In genomic region chr5:141608557-141608956, GRCh38 we compare ENCODE assay signal across 11 cellular contexts. TPM values are rescaled to one million over a fixed set of nuclear protein-coding genes. Genes with fewer than 3 reads are reported as not detected.
A peak's percentile ranks its signal among the peaks of the same experiment; 100 is the strongest.
DNase-seq lines count a peak whose midpoint lies in the region; ATAC-seq and TF ChIP-seq lines count a peak whose summit lies in the region.
"Had no signal": no experiment of that assay in that cellular context is flagged by ENCODE, and none has a peak within 500 bp of the region (broad histone marks: within the 10 kb centered on the region; RNA-seq: fewer than 3 reads in every experiment).

No MANE protein-coding gene starts in this region.

- peaks cover 12% of the 10 kb centered on the region for H3K36me3 Mint-ChIP-seq in endothelial cell (ENCODE audit: low read depth, unreplicated experiment)

- H3K36me3 ChIP-seq in Peyer's patch (no peaks in the 10 kb centered on the region), MM.1S (replicated peaks; ENCODE audit: insufficient read depth, low read length) (no peaks in the 10 kb centered on the region)

- H3K9me3 ChIP-seq in Peyer's patch (no peaks in the 10 kb centered on the region), MM.1S (replicated peaks; ENCODE audit: insufficient read depth, low read length) (no peaks in the 10 kb centered on the region)

- no peak for TF ChIP-seq POLR2A in Peyer's patch (IDR thresholded peaks at IDR 0.05)

- no peaks in the 10 kb centered on the region for H4K20me1 ChIP-seq in MM.1S (ENCODE audit: insufficient read depth, low read length)

- no peaks in the 10 kb centered on the region for H3K9me3 Mint-ChIP-seq in endothelial cell (ENCODE audit: unreplicated experiment)

- no peaks in the 10 kb centered on the region for H3K9me2 ChIP-seq in MM.1S (replicated peaks; ENCODE audit: insufficient read depth, low read length)

- peaks cover 2% of the 10 kb centered on the region for H3K27me3 Mint-ChIP-seq in endothelial cell (ENCODE audit: unreplicated experiment)

- H3K27ac Mint-ChIP-seq in endothelial cell (ENCODE audit: unreplicated experiment): peak overlapping the region; percentile 77

- no peak overlapping the region for H3K4me2 ChIP-seq in MM.1S (ENCODE audit: low read depth, low read length)

- H3K4me1 ChIP-seq in Peyer's patch: peaks cover 0 to 46% (median 15%) of the 10 kb centered on the region in 4 donors
- H3K4me1 ChIP-seq in MM.1S (ENCODE audit: low read length): peaks cover 36% of the 10 kb centered on the region

- H3F3A ChIP-seq in MM.1S (ENCODE audit: insufficient read depth, low read length): peaks cover 22% of the 10 kb centered on the region

- peak; percentile 53 for DNase-seq in Caki2 (ENCODE audit: low read depth)
- no peak for DNase-seq in Peyer's patch
- no peak for DNase-seq in endothelial cell (ENCODE audit: low spot score)
- DNase-seq in renal cortical epithelial cell (ENCODE audit: low read depth): peak; percentile 94
- no peak for DNase-seq in MM.1S
- DNase-seq: activated effector memory CD4-positive, alpha-beta T cell treated with Interleukin-2 at 50 U/mL for 16 hours; stimulated activated CD4-positive, alpha-beta T cell treated with anti-CD3 and anti-CD28 coated beads, Interleukin-2, amount 100 ng/mL, for 48 hours had no signal

- no peak overlapping the region for H2AFZ ChIP-seq in MM.1S (ENCODE audit: low read length)
- H2AFZ ChIP-seq: parathyroid adenoma had no signal

- no peak overlapping the region for H3K9ac ChIP-seq in MM.1S (ENCODE audit: low read length)
- H3K9ac ChIP-seq: parathyroid adenoma had no signal

- ATAC-seq in GM19328 (IDR thresholded peaks at IDR 0.05; ENCODE audit: unreplicated experiment): no peak
- ATAC-seq in HG03442 (IDR thresholded peaks at IDR 0.05; ENCODE audit: unreplicated experiment): no peak
- ATAC-seq: Panc1 had no signal

- H3K27me3 ChIP-seq in Peyer's patch (no peaks in the 10 kb centered on the region), MM.1S (replicated peaks; ENCODE audit: insufficient read depth, low read length) (no peaks in the 10 kb centered on the region)

- H3K4me3 ChIP-seq in Peyer's patch (no peak overlapping the region), MM.1S (ENCODE audit: low read length) (no peak overlapping the region)

- H3K27ac ChIP-seq in Peyer's patch: peak overlapping the region in 3 of 4 donors; percentile 32 to 63 (median 32)
- no peak overlapping the region for H3K27ac ChIP-seq in MM.1S (ENCODE audit: low read length)
- H3K27ac ChIP-seq: parathyroid adenoma had no signal

- in situ Hi-C loops in Caki2 (cut with HindIII; ENCODE audit: low pct_unique_long_range_greater_than_20kb, low sequenced_read_pairs): no loop called here

- no peak overlapping the region for H3K4me3 Mint-ChIP-seq in endothelial cell (ENCODE audit: unreplicated experiment)

- peak in 2 of 6 experiments; percentile 3 to 16 for TF ChIP-seq CTCF in Peyer's patch (IDR thresholded peaks at IDR 0.05)
- no peak for TF ChIP-seq CTCF in endothelial cell (IDR thresholded peaks at IDR 0.05; ENCODE audit: unreplicated experiment)
- no peak for TF ChIP-seq CTCF in MM.1S (IDR thresholded peaks at IDR 0.05; ENCODE audit: low read length)

- H3K4me1 Mint-ChIP-seq in endothelial cell (ENCODE audit: unreplicated experiment): peaks cover 46% of the 10 kb centered on the region

- peaks cover 92% of the 10 kb centered on the region for H3K79me2 ChIP-seq in MM.1S (ENCODE audit: low read length)

RNA-seq across cellular contexts. Expression of gene DIAPH1, which starts 10.2 kb away (rescaled TPM):
- 17.0 and 43.6 TPM in 2 replicates for total RNA-seq in Caki2 (2014; rRNA removed; shearing (Covaris generic); ENCODE audit: low replicate concordance)
- 100 to 1,000 TPM in 2 of 4 donors, 10 to 100 TPM in 2; 98.2 to 115 (median 102) TPM for total RNA-seq in Peyer's patch
- total RNA-seq in endothelial cell (ENCODE audit: unreplicated experiment): 149 TPM
- 73.1 and 113 TPM in 2 replicates for total RNA-seq in renal cortical epithelial cell

RNA-seq across cellular contexts. Expression of gene HDAC3, which starts 28.1 kb away (rescaled TPM):
- 89.9 and 114 TPM in 2 replicates for total RNA-seq in Caki2 (2014; rRNA removed; shearing (Covaris generic); ENCODE audit: low replicate concordance)
- total RNA-seq in Peyer's patch (10 to 100 TPM; 31.2 to 55.6 (median 47.9) TPM), endothelial cell (ENCODE audit: unreplicated experiment) (84.9 TPM), renal cortical epithelial cell (50.2 and 62.0 TPM in 2 replicates)

RNA-seq across cellular contexts. Expression of gene RELL2, which starts 28.2 kb away (rescaled TPM):
- total RNA-seq in Caki2 (2014; rRNA removed; shearing (Covaris generic); ENCODE audit: low replicate concordance): 2.6 and 2.7 TPM in 2 replicates
- total RNA-seq in Peyer's patch (10 to 100 TPM in 3 of 4 donors, 1 to 10 TPM in 1; 8.0 to 13.2 (median 10.6) TPM), endothelial cell (ENCODE audit: unreplicated experiment) (17.4 TPM), renal cortical epithelial cell (5.4 and 6.9 TPM in 2 replicates)

RNA-seq across cellular contexts. Expression of gene FCHSD1, which starts 42.7 kb away (rescaled TPM):
- total RNA-seq in Caki2 (2014; rRNA removed; shearing (Covaris generic); ENCODE audit: low replicate concordance): 19.7 and 23.2 TPM in 2 replicates
- 100 to 1,000 TPM in 1 of 4 donors, 10 to 100 TPM in 3; 19.8 to 116 (median 45.7) TPM for total RNA-seq in Peyer's patch
- total RNA-seq in endothelial cell (ENCODE audit: unreplicated experiment): 63.3 TPM
- total RNA-seq in renal cortical epithelial cell: 28.9 and 34.2 TPM in 2 replicates

Comparison
In these comparisons a context has a peak if more than half of its experiments do, and no peak if none do; other contexts are left out.
1. DNase-seq: peak in Caki2 (single experiment) and renal cortical epithelial cell (single experiment); none in Peyer's patch (0 of 3), endothelial cell (single experiment) and MM.1S (single experiment).